Comparison of ENCODE assay signal across 8 cellular contexts in the genomic region with DNA sequence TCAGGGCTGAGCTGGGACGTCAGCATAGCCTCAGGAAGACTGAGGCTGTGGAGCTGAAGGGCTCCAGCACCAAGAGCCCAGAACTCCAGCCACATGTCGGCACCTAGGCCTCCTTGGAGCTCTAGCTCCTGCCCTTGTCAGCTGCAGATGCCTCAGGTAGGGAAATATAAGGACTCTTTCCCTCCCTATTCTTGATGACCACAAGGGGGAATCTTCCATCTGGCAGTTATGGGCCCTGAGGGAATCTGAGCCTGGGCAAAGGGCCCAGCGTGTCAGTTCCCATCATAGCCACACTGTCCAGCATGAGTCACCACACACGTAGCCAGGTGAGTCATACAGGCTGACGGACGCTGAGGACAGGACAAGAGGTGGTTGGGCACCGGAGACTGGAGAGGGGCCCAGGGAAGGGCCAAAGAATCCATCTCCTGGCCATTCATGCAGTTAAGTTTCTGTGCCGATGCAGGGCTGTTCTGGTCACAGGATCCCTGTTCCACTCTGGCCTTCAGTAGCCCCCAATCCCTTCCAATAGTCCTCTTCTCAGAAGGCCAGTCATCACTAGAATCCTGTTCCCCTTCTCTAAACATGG. TPM values are rescaled to one million over a fixed set of nuclear protein-coding genes. Genes with fewer than 3 reads are reported as not detected.
DNase-seq lines count a peak whose midpoint lies in the region; TF ChIP-seq lines count a peak whose summit lies in the region.

No MANE protein-coding gene starts in this region.

- CTCF ChIA-PET in CD8-positive, alpha-beta memory T cell (lab: Charles Lee) = interaction anchor here (0.6 to 5.9 kb wide), 4 partner anchors 17 to 363 kb away, joined by 3 to 27 read pairs (median 5); a partner anchor contains a TSS

- peak overlapping the region; percentile 8 for H3K27ac Mint-ChIP-seq in mesothelial cell of epicardium
- H3K27ac Mint-ChIP-seq in CD8-positive, alpha-beta memory T cell = peak overlapping the region in 2 of 8 donors; percentile 42 to 94

- H3K9ac ChIP-seq in NT2/D1 (ENCODE audit: insufficient read length, low read depth) = peak overlapping the region; percentile 34

- H3K4me1 Mint-ChIP-seq in mesothelial cell of epicardium = peaks cover 16% of the 10 kb centered on the region
- peaks cover 19 to 36% (median 21%) of the 10 kb centered on the region in 3 donors for H3K4me1 Mint-ChIP-seq in CD8-positive, alpha-beta memory T cell

- H3K4me3 Mint-ChIP-seq in mesothelial cell of epicardium = peak overlapping the region; percentile 91
- H3K4me3 Mint-ChIP-seq in CD8-positive, alpha-beta memory T cell = peak overlapping the region in 3 of 7 donors; percentile 32 to 97 (median 44)

- H3K27ac ChIP-seq in CD8-positive, alpha-beta memory T cell (ENCODE audit: low read depth, low read length) = no peak overlapping the region

- peaks cover 29% of the 10 kb centered on the region for H3K36me3 ChIP-seq in NT2/D1 (ENCODE audit: insufficient read depth, insufficient read length, low read length)
- no peaks in the 10 kb centered on the region for H3K36me3 ChIP-seq in CD8-positive, alpha-beta memory T cell (ENCODE audit: insufficient read depth, low read length)

- H3K9me3 Mint-ChIP-seq in mesothelial cell of epicardium = no peaks in the 10 kb centered on the region
- H3K9me3 Mint-ChIP-seq in CD8-positive, alpha-beta memory T cell = no peaks in the 10 kb centered on the region

- H3K9me3 ChIP-seq in NT2/D1 (ENCODE audit: insufficient read depth, low read length) = no peaks in the 10 kb centered on the region
- no peaks in the 10 kb centered on the region for H3K9me3 ChIP-seq in CD8-positive, alpha-beta memory T cell (ENCODE audit: low read length)

- H3K27me3 Mint-ChIP-seq in mesothelial cell of epicardium (ENCODE audit: low read depth) = no peaks in the 10 kb centered on the region
- H3K27me3 Mint-ChIP-seq in CD8-positive, alpha-beta memory T cell = no peaks in the 10 kb centered on the region

- no peaks in the 10 kb centered on the region for H3K36me3 Mint-ChIP-seq in mesothelial cell of epicardium
- peaks cover 0 to 30% (median 6%) of the 10 kb centered on the region in 3 donors for H3K36me3 Mint-ChIP-seq in CD8-positive, alpha-beta memory T cell

- POLR2A ChIA-PET in CD8-positive, alpha-beta memory T cell (lab: Charles Lee) = no interaction called here

- DNase-seq in NCI-H2029 (lab: John Stamatoyannopoulos, UW) (peak; percentile 50), NCI-H2029 treated with DMSO at 0.1 percent for 48 hours (lab: John Stamatoyannopoulos, UW) (no peak), NT2/D1 (ENCODE audit: low read depth, low spot score) (no peak), dermis microvascular lymphatic vessel endothelial cell (ENCODE audit: low read depth in 2 of 2) (peak; percentile 97 to 98), mesothelial cell of epicardium (ENCODE audit: low spot score in 2 of 2, unreplicated experiment in 2 of 2) (no peak), NCI-H187 treated with DMSO at 0.1 percent for 48 hours (lab: John Stamatoyannopoulos, UW) (no peak), AML-193 (lab: John Stamatoyannopoulos, UW) (no peak)
- DNase-seq in CD8-positive, alpha-beta memory T cell = no peak

- no peaks in the 10 kb centered on the region for H3K27me3 ChIP-seq in NT2/D1 (ENCODE audit: insufficient read depth, insufficient read length)
- no peaks in the 10 kb centered on the region for H3K27me3 ChIP-seq in CD8-positive, alpha-beta memory T cell (ENCODE audit: insufficient read depth, low read length, poor library complexity, severe bottlenecking)

- no peak overlapping the region for H3K4me3 ChIP-seq in NT2/D1 (ENCODE audit: insufficient read length, low read depth)
- H3K4me3 ChIP-seq in CD8-positive, alpha-beta memory T cell (ENCODE audit: low read length) = no peak overlapping the region

- peaks cover 5% of the 10 kb centered on the region for H3K4me1 ChIP-seq in NT2/D1 (ENCODE audit: insufficient read depth, insufficient read length)
- H3K4me1 ChIP-seq in CD8-positive, alpha-beta memory T cell (ENCODE audit: insufficient read depth, low read length) = peaks cover 15% of the 10 kb centered on the region

- peak; percentile 36 for TF ChIP-seq CTCF in mesothelial cell of epicardium (IDR thresholded peaks at IDR 0.05; ENCODE audit: unreplicated experiment)

RNA-seq across cellular contexts. Expression of a gene that starts 1.8 kb away (rescaled TPM):
- 40.4 and 52.3 TPM in 2 replicates for total RNA-seq in dermis microvascular lymphatic vessel endothelial cell
- 65.8 to 70.0 TPM (median 68.3 TPM) in 3 replicates for total RNA-seq in mesothelial cell of epicardium
- total RNA-seq in CD8-positive, alpha-beta memory T cell = 10 to 100 TPM; 85.9 to 86.4 TPM
- 118 TPM for polyA plus RNA-seq in CD8-positive, alpha-beta memory T cell

RNA-seq across cellular contexts. Expression of a gene that starts 12.8 kb away (rescaled TPM):
- total RNA-seq in dermis microvascular lymphatic vessel endothelial cell (0.13 and 0.51 TPM in 2 replicates), mesothelial cell of epicardium (3.1 to 5.1 TPM (median 4.4 TPM) in 3 replicates)
- total RNA-seq in CD8-positive, alpha-beta memory T cell = 1 to 10 TPM; 1.7 to 2.6 TPM
- polyA plus RNA-seq in CD8-positive, alpha-beta memory T cell = 0.71 TPM

RNA-seq across cellular contexts. Expression of a gene that starts 35.5 kb away (rescaled TPM):
- total RNA-seq in dermis microvascular lymphatic vessel endothelial cell (18.0 and 25.5 TPM in 2 replicates), mesothelial cell of epicardium (87.5 to 90.1 TPM (median 89.3 TPM) in 3 replicates)
- 10 to 100 TPM; 76.7 to 81.7 TPM for total RNA-seq in CD8-positive, alpha-beta memory T cell
- 43.5 TPM for polyA plus RNA-seq in CD8-positive, alpha-beta memory T cell

RNA-seq across cellular contexts. Expression of a gene that starts 38.8 kb away (rescaled TPM):
- total RNA-seq in dermis microvascular lymphatic vessel endothelial cell = 0.26 and 0.51 TPM in 2 replicates
- total RNA-seq in mesothelial cell of epicardium = 0.18 to 0.47 TPM (median 0.18 TPM) in 3 replicates
- under 1 TPM; 0.22 TPM for total RNA-seq in CD8-positive, alpha-beta memory T cell
- polyA plus RNA-seq in CD8-positive, alpha-beta memory T cell = not detected

RNA-seq across cellular contexts. Expression of a gene that starts 45.8 kb away (rescaled TPM):
- total RNA-seq in dermis microvascular lymphatic vessel endothelial cell = 0.39 and 1.0 TPM in 2 replicates
- total RNA-seq in mesothelial cell of epicardium = 0.18 to 0.27 TPM in 2 of 3 replicates, not detected in the other
- not detected for total RNA-seq in CD8-positive, alpha-beta memory T cell
- not detected for polyA plus RNA-seq in CD8-positive, alpha-beta memory T cell

Comparison
In these comparisons a context has a peak if more than half of its experiments do, and no peak if none do; other contexts are left out.
1. DNase-seq: peak in NCI-H2029 (single experiment) and dermis microvascular lymphatic vessel endothelial cell (2 of 2); none in NCI-H2029 treated with DMSO at 0.1 percent for 48 hours (single experiment), NT2/D1 (single experiment), mesothelial cell of epicardium (0 of 2), CD8-positive, alpha-beta memory T cell (0 of 5), NCI-H187 treated with DMSO at 0.1 percent for 48 hours (single experiment) and AML-193 (0 of 2).